8 cellular contexts compared by ENCODE assay signal in the genomic region with DNA sequence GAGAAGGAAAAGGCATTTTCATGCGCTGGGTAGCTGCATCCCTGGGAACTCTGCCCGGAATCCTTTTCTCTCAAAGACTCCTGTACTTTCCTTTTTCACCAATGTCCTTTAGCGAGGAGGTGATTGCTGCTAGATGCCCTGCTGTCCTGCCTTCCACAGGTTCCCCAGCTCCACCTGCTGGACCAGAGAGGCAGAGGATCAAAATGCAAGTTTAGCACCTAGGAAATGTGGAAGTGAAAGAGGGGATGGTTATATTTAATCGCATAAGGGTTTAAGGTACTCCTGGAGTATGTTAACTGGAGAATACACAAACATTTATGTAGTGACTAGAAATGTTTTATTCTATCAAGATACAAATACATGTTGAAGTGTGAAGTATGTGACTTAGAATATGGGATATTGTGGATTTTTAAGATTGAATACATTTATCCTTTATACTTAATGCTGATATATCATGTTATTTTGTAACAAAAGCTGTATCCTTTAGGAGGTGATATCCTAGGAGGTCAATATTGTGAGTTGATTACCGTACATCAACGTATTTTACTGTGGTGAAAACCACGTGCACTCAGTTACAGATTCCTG.
A peak's percentile ranks its signal among the peaks of the same experiment; 100 is the strongest.
DNase-seq lines count a peak whose midpoint lies in the region; ATAC-seq and TF ChIP-seq lines count a peak whose summit lies in the region.

No MANE protein-coding gene starts in this region.

- in situ Hi-C loops in G401 (cut with HindIII; ENCODE audit: low sequenced_read_pairs) = no loop called here

- H3K27ac ChIP-seq in testis = no peak overlapping the region

- no peaks in the 10 kb centered on the region for H3K36me3 ChIP-seq in testis (ENCODE audit: low read depth, missing control alignments)

- WGBS in testis, 2 donors = 69 to 81% methylated on average over 7 of the region's 7 CpGs

- no peak overlapping the region for H3K4me3 ChIP-seq in testis

- TF ChIP-seq POLR2A in testis (IDR thresholded peaks at IDR 0.05) = no peak

- DNase-seq in G401 (ENCODE audit: low spot score) (peak; percentile 33), HK-2 (ENCODE audit: unreplicated experiment) (peak; percentile 12), RPMI8226 (peak; percentile 86), globus pallidus (ENCODE audit: low spot score) (peak; percentile 26), testis (peak; percentile 26), NCI-H187 treated with DMSO at 0.1 percent for 48 hours (lab: John Stamatoyannopoulos, UW) (no peak), ureter (ENCODE audit: low spot score) (no peak)

- H3K9me3 ChIP-seq in testis = no peaks in the 10 kb centered on the region

- intact Hi-C loops in testis (cut with DNase I; ENCODE audit: low total_unique reads) = no loop called here

- no peaks in the 10 kb centered on the region for H3K27me3 ChIP-seq in testis

- peak in 1 of 3 experiments; percentile 36 for TF ChIP-seq CTCF in testis (IDR thresholded peaks at IDR 0.05)

- peak; percentile 92 for ATAC-seq in GM19452 (IDR thresholded peaks at IDR 0.05; ENCODE audit: unreplicated experiment)

- no peaks in the 10 kb centered on the region for H3K4me1 ChIP-seq in testis

Comparison
In these comparisons a context has a peak if more than half of its experiments do, and no peak if none do; other contexts are left out.
1. DNase-seq: peak in G401 (single experiment), HK-2 (single experiment), RPMI8226 (single experiment), globus pallidus (single experiment) and testis (single experiment); none in NCI-H187 treated with DMSO at 0.1 percent for 48 hours (single experiment) and ureter (single experiment).